In genomic region chr11:47553417-47553746, GRCh38 we compare ENCODE assay signal across 7 cellular contexts. TPM values are rescaled to one million over a fixed set of nuclear protein-coding genes. Genes with fewer than 3 reads are reported as not detected.
DNase-seq lines count a peak whose midpoint lies in the region; ATAC-seq and TF ChIP-seq lines count a peak whose summit lies in the region.

No MANE protein-coding gene starts in this region.

- peak; percentile 28 for ATAC-seq in GM18873 (IDR thresholded peaks at IDR 0.05; ENCODE audit: low FRiP score, unreplicated experiment)
- peak; percentile 16 for ATAC-seq in HG02763 (IDR thresholded peaks at IDR 0.05; ENCODE audit: unreplicated experiment)
- ATAC-seq in esophagus mucosa = no peak

- no peak for DNase-seq in RWPE1 (ENCODE audit: low spot score)
- no peak for DNase-seq in esophagus muscularis mucosa (ENCODE audit: extremely low spot score)
- no peak for DNase-seq in ovary
- DNase-seq in activated effector memory CD4-positive, alpha-beta T cell treated with anti-CD3 and anti-CD28 coated beads, Interleukin-2, amount 50 U/mL, for 16 hours = no peak

- H3K4me3 ChIP-seq in esophagus muscularis mucosa = peak overlapping the region; percentile 64 to 100 (median 94)
- peak overlapping the region; percentile 92 for H3K4me3 ChIP-seq in ovary

- no peak for TF ChIP-seq POLR2A in esophagus muscularis mucosa (IDR thresholded peaks at IDR 0.05; ENCODE audit: low read depth)
- no peak for TF ChIP-seq POLR2A in ovary (IDR thresholded peaks at IDR 0.05)

- no peaks in the 10 kb centered on the region for H3K36me3 ChIP-seq in esophagus muscularis mucosa
- no peaks in the 10 kb centered on the region for H3K36me3 ChIP-seq in ovary

- intact Hi-C loops in esophagus muscularis mucosa (cut with DNase I) (loop anchor here (5.0 kb wide), 1 partner anchor 46 kb away; no protein-coding TSS in a partner anchor), ovary (cut with DNase I) (no loop called here)

- TF ChIP-seq EP300 in esophagus muscularis mucosa (IDR thresholded peaks at IDR 0.05) (no peak), ovary (IDR thresholded peaks at IDR 0.05) (no peak)

- POLR2A ChIA-PET in RWPE1 (lab: Yijun Ruan, JAX; ENCODE audit: low non-redundant PET) = no interaction called here

- TF ChIP-seq CTCF in RWPE1 (conservative IDR thresholded peaks at IDR 0.05; ENCODE audit: low read depth) (peak; percentile 42), esophagus muscularis mucosa (IDR thresholded peaks at IDR 0.05) (peak in 1 of 3 experiments; percentile 5), ovary (IDR thresholded peaks at IDR 0.05) (no peak)

- H3K4me1 ChIP-seq in esophagus muscularis mucosa (peaks cover 33 to 49% (median 42%) of the 10 kb centered on the region in 4 donors), ovary (ENCODE audit: insufficient read depth) (peaks cover 12% of the 10 kb centered on the region)

- CTCF ChIA-PET in RWPE1 (lab: Yijun Ruan, JAX) = interaction anchor here (0.6 to 2.0 kb wide), 11 partner anchors 11 to 1205 kb away, joined by 3 to 11 read pairs (median 3); no protein-coding TSS in a partner anchor

- WGBS in esophagus muscularis mucosa = 15% methylated on average over 9 of the region's 9 CpGs
- WGBS in ovary, 3 donors = 0 to 8% (median 4%) methylated on average over 9 of the region's 9 CpGs

- peak overlapping the region; percentile 91 for H3K27ac ChIP-seq in RWPE1
- H3K27ac ChIP-seq in esophagus muscularis mucosa (replicated peaks in 1 of 4) = peak overlapping the region; percentile 79 to 97 (median 94)
- peak overlapping the region; percentile 70 to 75 for H3K27ac ChIP-seq in ovary

- no peaks in the 10 kb centered on the region for H3K27me3 ChIP-seq in esophagus muscularis mucosa
- no peaks in the 10 kb centered on the region for H3K27me3 ChIP-seq in ovary

- no peaks in the 10 kb centered on the region for H3K9me3 ChIP-seq in esophagus muscularis mucosa
- no peaks in the 10 kb centered on the region for H3K9me3 ChIP-seq in ovary

RNA-seq across cellular contexts. Expression of gene CELF1, which starts 0.5 kb away (rescaled TPM):
- 100 to 1,000 TPM in 2 of 4 donors, 10 to 100 TPM in 2; 69.6 to 151 (median 99.3) TPM for total RNA-seq in esophagus muscularis mucosa
- 100 to 1,000 TPM in 1 of 7 donors, 10 to 100 TPM in 6; 64.0 to 109 (median 74.9) TPM for total RNA-seq in ovary
- 10 to 100 TPM; 25.0 to 48.3 TPM for polyA plus RNA-seq in ovary
- total RNA-seq in esophagus mucosa = 63.7 TPM

RNA-seq across cellular contexts. Expression of gene PTPMT1, which starts 12.0 kb away (rescaled TPM):
- 10 to 100 TPM; 63.0 to 96.4 (median 79.6) TPM for total RNA-seq in esophagus muscularis mucosa
- 100 to 1,000 TPM in 1 of 7 donors, 10 to 100 TPM in 6; 33.8 to 103 (median 36.7) TPM for total RNA-seq in ovary
- polyA plus RNA-seq in ovary = 10 to 100 TPM; 51.0 to 60.7 TPM
- total RNA-seq in esophagus mucosa = 29.6 TPM

RNA-seq across cellular contexts. Expression of gene KBTBD4, which starts 25.4 kb away (rescaled TPM):
- total RNA-seq in esophagus muscularis mucosa (10 to 100 TPM; 18.7 to 31.2 (median 24.8) TPM), ovary (10 to 100 TPM; 14.4 to 21.6 (median 17.9) TPM), esophagus mucosa (8.0 TPM)
- polyA plus RNA-seq in ovary = 10 to 100 TPM; 19.3 to 23.5 TPM

RNA-seq across cellular contexts. Expression of gene NDUFS3, which starts 25.5 kb away (rescaled TPM):
- total RNA-seq in esophagus muscularis mucosa (10 to 100 TPM; 53.5 to 76.7 (median 72.0) TPM), ovary (10 to 100 TPM; 40.8 to 73.2 (median 60.2) TPM), esophagus mucosa (103 TPM)
- 10 to 100 TPM; 61.4 to 76.9 TPM for polyA plus RNA-seq in ovary

RNA-seq across cellular contexts. Expression of gene FAM180B, which starts 33.1 kb away (rescaled TPM):
- total RNA-seq in esophagus muscularis mucosa = under 1 TPM in 2 of 4 donors, not detected in 2; 0.66 to 0.80 TPM
- not detected for total RNA-seq in ovary
- polyA plus RNA-seq in ovary = under 1 TPM in 1 of 2 donors, not detected in 1; 0.62 TPM
- total RNA-seq in esophagus mucosa = not detected
